In the genomic region with DNA sequence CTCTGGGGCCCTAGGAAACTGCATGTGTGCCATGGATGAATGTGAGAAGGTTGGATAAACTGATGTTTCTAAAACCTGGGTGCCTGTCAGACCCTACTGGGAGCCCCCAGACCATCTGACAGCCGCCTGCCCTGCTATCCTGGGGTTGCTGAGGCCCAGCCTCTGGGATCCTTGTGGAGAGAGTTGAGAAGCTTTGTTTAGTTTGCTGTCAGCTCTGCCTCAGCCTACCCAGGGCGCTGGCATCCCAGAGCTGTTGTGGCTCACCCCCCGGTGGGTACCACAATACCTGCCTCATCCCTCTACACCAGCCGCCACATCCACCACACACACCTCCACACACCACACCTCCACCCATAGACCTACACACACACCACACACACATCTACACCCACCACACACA, we compare ENCODE assay signal across 17 cellular contexts. TPM values are rescaled to one million over a fixed set of nuclear protein-coding genes. Genes with fewer than 3 reads are reported as not detected.
DNase-seq lines count a peak whose midpoint lies in the region; ATAC-seq and TF ChIP-seq lines count a peak whose summit lies in the region.
"Had no signal": no experiment of that assay in that cellular context is flagged by ENCODE, and none has a peak within 500 bp of the region (broad histone marks: within the 10 kb centered on the region; RNA-seq: fewer than 3 reads in every experiment).

No MANE protein-coding gene starts in this region.

- no peaks in the 10 kb centered on the region for H3K79me2 ChIP-seq in OCI-LY1 (ENCODE audit: insufficient read depth, low read length)

- no peaks in the 10 kb centered on the region for H3K9me3 ChIP-seq in right atrium auricular region
- H3K9me3 ChIP-seq in OCI-LY1 (ENCODE audit: low read length): no peaks in the 10 kb centered on the region
- H3K9me3 ChIP-seq in neutrophil: no peaks in the 10 kb centered on the region
- H3K9me3 ChIP-seq: A549 had no signal

- no peaks in the 10 kb centered on the region for H4K20me1 ChIP-seq in OCI-LY1 (ENCODE audit: insufficient read depth, low read length)

- H3K4me3 Mint-ChIP-seq in activated naive CD8-positive, alpha-beta T cell treated with anti-CD3 and anti-CD28 coated beads, Interleukin-2, amount 50 U/mL, for 24 hours: no peak overlapping the region
- H3K4me3 Mint-ChIP-seq: GM23338 had no signal

- H3K27me3 ChIP-seq in right atrium auricular region (no peaks in the 10 kb centered on the region), OCI-LY1 (ENCODE audit: insufficient read depth, low read length) (no peaks in the 10 kb centered on the region), neutrophil (no peaks in the 10 kb centered on the region)
- H3K27me3 ChIP-seq: BLaER1 treated with 17β-estradiol and CSF1 and Interleukin-3, amounts not matched to agents 10 nM and 100 nM had no signal

- H3K9ac ChIP-seq in OCI-LY1 (ENCODE audit: low read length): no peak overlapping the region
- H3K9ac ChIP-seq: BLaER1 treated with 17β-estradiol and CSF1 and Interleukin-3, amounts not matched to agents 10 nM and 100 nM had no signal

- TF ChIP-seq CTCF in right atrium auricular region (IDR thresholded peaks at IDR 0.05) (no peak), OCI-LY1 (IDR thresholded peaks at IDR 0.05; ENCODE audit: low read length) (no peak), neutrophil (IDR thresholded peaks at IDR 0.05) (no peak)

- H3K36me3 ChIP-seq in right atrium auricular region: peaks cover 90% of the 10 kb centered on the region
- H3K36me3 ChIP-seq in OCI-LY1 (ENCODE audit: insufficient read depth, low read length): peaks cover 16% of the 10 kb centered on the region
- peaks cover 100% of the 10 kb centered on the region for H3K36me3 ChIP-seq in neutrophil

- no peaks in the 10 kb centered on the region for H3K9me3 Mint-ChIP-seq in activated naive CD8-positive, alpha-beta T cell treated with anti-CD3 and anti-CD28 coated beads, Interleukin-2, amount 50 U/mL, for 24 hours
- H3K9me3 Mint-ChIP-seq: GM23338 had no signal

- H3F3A ChIP-seq in OCI-LY1 (ENCODE audit: insufficient read depth, low read length): no peaks in the 10 kb centered on the region

- H3K27ac ChIP-seq in right atrium auricular region (no peak overlapping the region), OCI-LY1 (ENCODE audit: low read depth, low read length, poor library complexity, severe bottlenecking) (peak overlapping the region; percentile 72), neutrophil (peak overlapping the region; percentile 45)
- H3K27ac ChIP-seq: A549; BLaER1 treated with 17β-estradiol and CSF1 and Interleukin-3, amounts not matched to agents 10 nM and 100 nM had no signal

- H3K4me1 Mint-ChIP-seq in activated naive CD8-positive, alpha-beta T cell treated with anti-CD3 and anti-CD28 coated beads, Interleukin-2, amount 50 U/mL, for 24 hours: no peaks in the 10 kb centered on the region

- H3K27ac Mint-ChIP-seq in activated naive CD8-positive, alpha-beta T cell treated with anti-CD3 and anti-CD28 coated beads, Interleukin-2, amount 50 U/mL, for 24 hours: no peak overlapping the region
- H3K27ac Mint-ChIP-seq: GM23338 had no signal

- H3K4me2 ChIP-seq in OCI-LY1 (ENCODE audit: low read length): no peak overlapping the region
- H3K4me2 ChIP-seq: A549, GM23338 had no signal

- no peak overlapping the region for H3K4me3 ChIP-seq in right atrium auricular region
- H3K4me3 ChIP-seq in OCI-LY1 (ENCODE audit: low read depth, low read length, poor library complexity, severe bottlenecking): no peak overlapping the region
- no peak overlapping the region for H3K4me3 ChIP-seq in neutrophil (ENCODE audit: low read depth in 1 of 2, low read length in 1 of 2)
- H3K4me3 ChIP-seq: A549; BLaER1 treated with 17β-estradiol and CSF1 and Interleukin-3, amounts not matched to agents 10 nM and 100 nM; GM23338 had no signal

- DNase-seq in Right ventricle myocardium inferior (ENCODE audit: missing footprints) (peak; percentile 33), right atrium auricular region (ENCODE audit: low spot score) (no peak), AG08396 (ENCODE audit: low spot score) (no peak), glomerular visceral epithelial cell (ENCODE audit: extremely low spot score) (no peak)
- DNase-seq in activated naive CD8-positive, alpha-beta T cell treated with anti-CD3 and anti-CD28 coated beads, Interleukin-2, amount 50 U/mL, for 24 hours: no peak
- DNase-seq: GDM1, KBM-7, NCI-H1105 treated with DMSO at 0.1 percent for 48 hours, NCI-H1694, NCI-H2081 treated with DMSO at 0.1 percent for 48 hours, NCI-H446 treated with DMSO at 0.1 percent for 48 hours had no signal

- H3K27me3 Mint-ChIP-seq in activated naive CD8-positive, alpha-beta T cell treated with anti-CD3 and anti-CD28 coated beads, Interleukin-2, amount 50 U/mL, for 24 hours: no peaks in the 10 kb centered on the region

- intact Hi-C loops in Right ventricle myocardium inferior (cut with DNase I): no loop called here

- no peaks in the 10 kb centered on the region for H3K4me1 ChIP-seq in right atrium auricular region
- H3K4me1 ChIP-seq in OCI-LY1 (ENCODE audit: insufficient read depth, low read length, severe bottlenecking): peaks cover 36% of the 10 kb centered on the region
- no peaks in the 10 kb centered on the region for H3K4me1 ChIP-seq in neutrophil (ENCODE audit: control insufficient read depth in 1 of 2, insufficient read depth in 1 of 2, low read depth in 1 of 2, low read length in 1 of 2)
- H3K4me1 ChIP-seq: A549 had no signal

- ATAC-seq in Right ventricle myocardium inferior: no peak
- ATAC-seq in activated naive CD8-positive, alpha-beta T cell treated with anti-CD3 and anti-CD28 coated beads, Interleukin-2, amount 50 U/mL, for 24 hours: peak; percentile 18
- ATAC-seq in HG03521 (IDR thresholded peaks at IDR 0.05; ENCODE audit: unreplicated experiment): no peak
- ATAC-seq: GM23338 had no signal

- H3K36me3 Mint-ChIP-seq in activated naive CD8-positive, alpha-beta T cell treated with anti-CD3 and anti-CD28 coated beads, Interleukin-2, amount 50 U/mL, for 24 hours (ENCODE audit: low read depth): peaks cover 5% of the 10 kb centered on the region

- no peak overlapping the region for H2AFZ ChIP-seq in OCI-LY1 (ENCODE audit: low read length)
- H2AFZ ChIP-seq: GM23338 had no signal

- H3K9me2 ChIP-seq in OCI-LY1 (ENCODE audit: low read depth, low read length): no peaks in the 10 kb centered on the region

RNA-seq across cellular contexts. Expression of gene HMOX1, which starts 38.5 kb away (rescaled TPM):
- total RNA-seq in Right ventricle myocardium inferior: 7.4 TPM
- total RNA-seq in right atrium auricular region: 10 to 100 TPM in 1 of 2 donors, 1 to 10 TPM in 1; 1.9 to 11.1 TPM

RNA-seq across cellular contexts. Expression of gene TOM1, which starts 42.7 kb away (rescaled TPM):
- total RNA-seq in Right ventricle myocardium inferior (62.5 TPM), right atrium auricular region (100 to 1,000 TPM; 108 TPM)

RNA-seq across cellular contexts. Expression of gene MCM5, which starts 57.5 kb away (rescaled TPM):
- 13.6 TPM for total RNA-seq in Right ventricle myocardium inferior
- total RNA-seq in right atrium auricular region: 1 to 10 TPM; 5.3 to 6.8 TPM

Comparison
In these comparisons a context has a peak if more than half of its experiments do, and no peak if none do; other contexts are left out.
1. H3K27ac ChIP-seq: peak in OCI-LY1 (single experiment) and neutrophil (single experiment); none in right atrium auricular region (0 of 2).